Comparison of ENCODE assay signal across 1 cellular context in the genomic region with DNA sequence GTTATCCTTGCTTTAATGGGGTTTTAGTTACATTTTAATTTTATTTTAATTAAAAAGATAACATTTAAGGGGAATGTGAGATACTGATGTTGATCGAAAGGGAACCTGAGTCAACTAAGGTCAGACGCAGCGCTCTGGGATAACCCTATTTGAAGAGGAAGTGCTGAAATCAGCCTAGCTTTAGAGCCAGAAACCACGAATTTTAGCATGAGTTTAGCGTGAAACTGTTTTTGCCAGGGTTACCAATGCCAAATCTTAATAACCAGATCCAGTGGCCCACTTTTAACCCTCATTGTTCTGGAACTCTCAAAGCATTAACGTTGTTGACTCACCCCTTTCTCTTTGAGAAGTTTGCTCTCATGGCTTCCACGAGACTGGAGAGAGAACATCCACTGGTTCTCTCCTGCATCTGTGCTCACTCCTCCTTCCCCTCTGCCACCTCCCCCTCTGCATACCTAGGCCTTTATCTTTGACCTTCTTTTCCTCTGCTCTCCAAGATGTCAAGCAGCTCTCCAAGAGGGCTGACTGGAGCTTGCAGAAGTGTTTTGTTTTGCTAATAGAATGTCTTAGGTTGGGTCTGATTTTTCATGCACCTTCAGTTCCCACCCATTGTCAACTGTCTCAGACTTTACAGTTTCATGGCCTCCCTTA.
TF ChIP-seq lines count a peak whose summit lies in the region.

No MANE protein-coding gene starts in this region.

TF ChIP-seq in GM23338, 12 proteins besides CTCF, POLR2A, EP300 and RAD21 (continued from another document):
- TF ChIP-seq, protein P1, sequence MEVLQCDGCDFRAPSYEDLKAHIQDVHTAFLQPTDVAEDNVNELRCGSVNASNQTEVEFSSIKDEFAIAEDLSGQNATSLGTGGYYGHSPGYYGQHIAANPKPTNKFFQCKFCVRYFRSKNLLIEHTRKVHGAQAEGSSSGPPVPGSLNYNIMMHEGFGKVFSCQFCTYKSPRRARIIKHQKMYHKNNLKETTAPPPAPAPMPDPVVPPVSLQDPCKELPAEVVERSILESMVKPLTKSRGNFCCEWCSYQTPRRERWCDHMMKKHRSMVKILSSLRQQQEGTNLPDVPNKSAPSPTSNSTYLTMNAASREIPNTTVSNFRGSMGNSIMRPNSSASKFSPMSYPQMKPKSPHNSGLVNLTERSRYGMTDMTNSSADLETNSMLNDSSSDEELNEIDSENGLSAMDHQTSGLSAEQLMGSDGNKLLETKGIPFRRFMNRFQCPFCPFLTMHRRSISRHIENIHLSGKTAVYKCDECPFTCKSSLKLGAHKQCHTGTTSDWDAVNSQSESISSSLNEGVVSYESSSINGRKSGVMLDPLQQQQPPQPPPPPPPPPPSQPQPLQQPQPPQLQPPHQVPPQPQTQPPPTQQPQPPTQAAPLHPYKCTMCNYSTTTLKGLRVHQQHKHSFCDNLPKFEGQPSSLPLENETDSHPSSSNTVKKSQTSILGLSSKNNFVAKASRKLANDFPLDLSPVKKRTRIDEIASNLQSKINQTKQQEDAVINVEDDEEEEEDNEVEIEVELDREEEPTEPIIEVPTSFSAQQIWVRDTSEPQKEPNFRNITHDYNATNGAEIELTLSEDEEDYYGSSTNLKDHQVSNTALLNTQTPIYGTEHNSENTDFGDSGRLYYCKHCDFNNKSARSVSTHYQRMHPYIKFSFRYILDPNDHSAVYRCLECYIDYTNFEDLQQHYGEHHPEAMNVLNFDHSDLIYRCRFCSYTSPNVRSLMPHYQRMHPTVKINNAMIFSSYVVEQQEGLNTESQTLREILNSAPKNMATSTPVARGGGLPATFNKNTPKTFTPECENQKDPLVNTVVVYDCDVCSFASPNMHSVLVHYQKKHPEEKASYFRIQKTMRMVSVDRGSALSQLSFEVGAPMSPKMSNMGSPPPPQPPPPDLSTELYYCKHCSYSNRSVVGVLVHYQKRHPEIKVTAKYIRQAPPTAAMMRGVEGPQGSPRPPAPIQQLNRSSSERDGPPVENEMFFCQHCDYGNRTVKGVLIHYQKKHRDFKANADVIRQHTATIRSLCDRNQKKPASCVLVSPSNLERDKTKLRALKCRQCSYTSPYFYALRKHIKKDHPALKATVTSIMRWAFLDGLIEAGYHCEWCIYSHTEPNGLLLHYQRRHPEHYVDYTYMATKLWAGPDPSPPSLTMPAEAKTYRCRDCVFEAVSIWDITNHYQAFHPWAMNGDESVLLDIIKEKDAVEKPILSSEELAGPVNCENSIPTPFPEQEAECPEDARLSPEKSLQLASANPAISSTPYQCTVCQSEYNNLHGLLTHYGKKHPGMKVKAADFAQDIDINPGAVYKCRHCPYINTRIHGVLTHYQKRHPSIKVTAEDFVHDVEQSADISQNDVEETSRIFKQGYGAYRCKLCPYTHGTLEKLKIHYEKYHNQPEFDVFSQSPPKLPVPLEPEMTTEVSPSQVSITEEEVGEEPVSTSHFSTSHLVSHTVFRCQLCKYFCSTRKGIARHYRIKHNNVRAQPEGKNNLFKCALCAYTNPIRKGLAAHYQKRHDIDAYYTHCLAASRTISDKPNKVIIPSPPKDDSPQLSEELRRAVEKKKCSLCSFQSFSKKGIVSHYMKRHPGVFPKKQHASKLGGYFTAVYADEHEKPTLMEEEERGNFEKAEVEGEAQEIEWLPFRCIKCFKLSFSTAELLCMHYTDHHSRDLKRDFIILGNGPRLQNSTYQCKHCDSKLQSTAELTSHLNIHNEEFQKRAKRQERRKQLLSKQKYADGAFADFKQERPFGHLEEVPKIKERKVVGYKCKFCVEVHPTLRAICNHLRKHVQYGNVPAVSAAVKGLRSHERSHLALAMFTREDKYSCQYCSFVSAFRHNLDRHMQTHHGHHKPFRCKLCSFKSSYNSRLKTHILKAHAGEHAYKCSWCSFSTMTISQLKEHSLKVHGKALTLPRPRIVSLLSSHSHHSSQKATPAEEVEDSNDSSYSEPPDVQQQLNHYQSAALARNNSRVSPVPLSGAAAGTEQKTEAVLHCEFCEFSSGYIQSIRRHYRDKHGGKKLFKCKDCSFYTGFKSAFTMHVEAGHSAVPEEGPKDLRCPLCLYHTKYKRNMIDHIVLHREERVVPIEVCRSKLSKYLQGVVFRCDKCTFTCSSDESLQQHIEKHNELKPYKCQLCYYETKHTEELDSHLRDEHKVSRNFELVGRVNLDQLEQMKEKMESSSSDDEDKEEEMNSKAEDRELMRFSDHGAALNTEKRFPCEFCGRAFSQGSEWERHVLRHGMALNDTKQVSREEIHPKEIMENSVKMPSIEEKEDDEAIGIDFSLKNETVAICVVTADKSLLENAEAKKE (CRISPR knock-in tag; IDR thresholded peaks at IDR 0.05), result no peak
- TF ChIP-seq POLR2AphosphoS5 (IDR thresholded peaks at IDR 0.05; ENCODE audit: low read depth) (no peak), CREB1 (CRISPR knock-in tag; IDR thresholded peaks at IDR 0.05; ENCODE audit: low read depth) (no peak), ZNF331 (CRISPR knock-in tag; IDR thresholded peaks at IDR 0.05; ENCODE audit: low read depth) (no peak), EZH2phosphoT487 (IDR thresholded peaks at IDR 0.05; ENCODE audit: unreplicated experiment) (no peak), EZH2 (IDR thresholded peaks at IDR 0.05; ENCODE audit: low read depth, unreplicated experiment) (no peak)
- TF ChIP-seq, protein P2, sequence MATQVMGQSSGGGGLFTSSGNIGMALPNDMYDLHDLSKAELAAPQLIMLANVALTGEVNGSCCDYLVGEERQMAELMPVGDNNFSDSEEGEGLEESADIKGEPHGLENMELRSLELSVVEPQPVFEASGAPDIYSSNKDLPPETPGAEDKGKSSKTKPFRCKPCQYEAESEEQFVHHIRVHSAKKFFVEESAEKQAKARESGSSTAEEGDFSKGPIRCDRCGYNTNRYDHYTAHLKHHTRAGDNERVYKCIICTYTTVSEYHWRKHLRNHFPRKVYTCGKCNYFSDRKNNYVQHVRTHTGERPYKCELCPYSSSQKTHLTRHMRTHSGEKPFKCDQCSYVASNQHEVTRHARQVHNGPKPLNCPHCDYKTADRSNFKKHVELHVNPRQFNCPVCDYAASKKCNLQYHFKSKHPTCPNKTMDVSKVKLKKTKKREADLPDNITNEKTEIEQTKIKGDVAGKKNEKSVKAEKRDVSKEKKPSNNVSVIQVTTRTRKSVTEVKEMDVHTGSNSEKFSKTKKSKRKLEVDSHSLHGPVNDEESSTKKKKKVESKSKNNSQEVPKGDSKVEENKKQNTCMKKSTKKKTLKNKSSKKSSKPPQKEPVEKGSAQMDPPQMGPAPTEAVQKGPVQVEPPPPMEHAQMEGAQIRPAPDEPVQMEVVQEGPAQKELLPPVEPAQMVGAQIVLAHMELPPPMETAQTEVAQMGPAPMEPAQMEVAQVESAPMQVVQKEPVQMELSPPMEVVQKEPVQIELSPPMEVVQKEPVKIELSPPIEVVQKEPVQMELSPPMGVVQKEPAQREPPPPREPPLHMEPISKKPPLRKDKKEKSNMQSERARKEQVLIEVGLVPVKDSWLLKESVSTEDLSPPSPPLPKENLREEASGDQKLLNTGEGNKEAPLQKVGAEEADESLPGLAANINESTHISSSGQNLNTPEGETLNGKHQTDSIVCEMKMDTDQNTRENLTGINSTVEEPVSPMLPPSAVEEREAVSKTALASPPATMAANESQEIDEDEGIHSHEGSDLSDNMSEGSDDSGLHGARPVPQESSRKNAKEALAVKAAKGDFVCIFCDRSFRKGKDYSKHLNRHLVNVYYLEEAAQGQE (IDR thresholded peaks at IDR 0.05; ENCODE audit: unreplicated experiment), result no peak
- TF ChIP-seq, protein P3, sequence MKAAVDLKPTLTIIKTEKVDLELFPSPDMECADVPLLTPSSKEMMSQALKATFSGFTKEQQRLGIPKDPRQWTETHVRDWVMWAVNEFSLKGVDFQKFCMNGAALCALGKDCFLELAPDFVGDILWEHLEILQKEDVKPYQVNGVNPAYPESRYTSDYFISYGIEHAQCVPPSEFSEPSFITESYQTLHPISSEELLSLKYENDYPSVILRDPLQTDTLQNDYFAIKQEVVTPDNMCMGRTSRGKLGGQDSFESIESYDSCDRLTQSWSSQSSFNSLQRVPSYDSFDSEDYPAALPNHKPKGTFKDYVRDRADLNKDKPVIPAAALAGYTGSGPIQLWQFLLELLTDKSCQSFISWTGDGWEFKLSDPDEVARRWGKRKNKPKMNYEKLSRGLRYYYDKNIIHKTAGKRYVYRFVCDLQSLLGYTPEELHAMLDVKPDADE (IDR thresholded peaks at IDR 0.05), result no peak
